ENCODE assay signal across 15 cellular contexts in genomic region chr15:92047900-92048299, GRCh38.
A peak's percentile ranks its signal among the peaks of the same experiment; 100 is the strongest.
DNase-seq lines count a peak whose midpoint lies in the region; ATAC-seq and TF ChIP-seq lines count a peak whose summit lies in the region.
"Had no signal": no experiment of that assay in that cellular context is flagged by ENCODE, and none has a peak within 500 bp of the region (broad histone marks: within the 10 kb centered on the region; RNA-seq: fewer than 3 reads in every experiment).

No MANE protein-coding gene starts in this region.

- ATAC-seq in RWPE2 (ENCODE audit: low read depth), result 0 out of 3 replicates have a peak, but pooled peaks have one; percentile 6
- ATAC-seq in HG02678 (IDR thresholded peaks at IDR 0.05; ENCODE audit: unreplicated experiment), result no peak
- ATAC-seq: A549; CD8-positive, alpha-beta T cell; HepG2 had no signal

- no peak overlapping the region for H3K4me3 ChIP-seq in RWPE2 (ENCODE audit: severe bottlenecking)
- no peak overlapping the region for H3K4me3 ChIP-seq in neural progenitor cell
- H3K4me3 ChIP-seq: A549, HAP-1 had no signal

- H3K79me2 ChIP-seq in neural progenitor cell (ENCODE audit: low read depth), result no peaks in the 10 kb centered on the region

- H3K9me3 ChIP-seq in RWPE2 (ENCODE audit: severe bottlenecking), result no peaks in the 10 kb centered on the region
- no peaks in the 10 kb centered on the region for H3K9me3 ChIP-seq in neural progenitor cell (ENCODE audit: low read depth)
- H3K9me3 ChIP-seq: A549, BE2C, HAP-1 had no signal

- H4K20me1 ChIP-seq in neural progenitor cell (ENCODE audit: low read depth), result no peaks in the 10 kb centered on the region

- H3K36me3 ChIP-seq in RWPE2 (ENCODE audit: low read depth), result no peaks in the 10 kb centered on the region
- no peaks in the 10 kb centered on the region for H3K36me3 ChIP-seq in neural progenitor cell
- H3K36me3 ChIP-seq: BE2C, HAP-1 had no signal

- TF ChIP-seq CTCF in CD14-positive monocyte (IDR thresholded peaks at IDR 0.05) (no peak), Calu3 (IDR thresholded peaks at IDR 0.05; ENCODE audit: unreplicated experiment) (no peak), RWPE2 (IDR thresholded peaks at IDR 0.05; ENCODE audit: poor library complexity, severe bottlenecking) (no peak), neural progenitor cell (IDR thresholded peaks at IDR 0.05) (no peak)

- H3K27me3 Mint-ChIP-seq in CD14-positive monocyte (ENCODE audit: low read depth in 3 of 3), result peaks cover 0 to 2% (median 1%) of the 10 kb centered on the region in 3 donors
- no peaks in the 10 kb centered on the region for H3K27me3 Mint-ChIP-seq in Calu3 (ENCODE audit: unreplicated experiment)
- peaks cover 2% of the 10 kb centered on the region for H3K27me3 Mint-ChIP-seq in neural progenitor cell (ENCODE audit: insufficient read depth, low read depth)

- H3K27ac ChIP-seq in RWPE2 (ENCODE audit: poor library complexity, severe bottlenecking) (no peak overlapping the region), neural progenitor cell (no peak overlapping the region)
- H3K27ac ChIP-seq: A549, C4-2B had no signal

- H3K9ac ChIP-seq in neural progenitor cell, result no peak overlapping the region

- CTCF ChIA-PET in Calu3 (lab: Charles Lee), result interaction anchor here (0.6 kb wide), 1 partner anchor 82 kb away, joined by 3 read pairs; no protein-coding TSS in a partner anchor

- no peak overlapping the region for H3K4me3 Mint-ChIP-seq in CD14-positive monocyte
- H3K4me3 Mint-ChIP-seq in Calu3 (ENCODE audit: low read depth, unreplicated experiment), result no peak overlapping the region
- no peak overlapping the region for H3K4me3 Mint-ChIP-seq in neural progenitor cell
- H3K4me3 Mint-ChIP-seq: CD8-positive, alpha-beta T cell had no signal

- H3K9me3 Mint-ChIP-seq in CD14-positive monocyte, result no peaks in the 10 kb centered on the region
- no peaks in the 10 kb centered on the region for H3K9me3 Mint-ChIP-seq in Calu3 (ENCODE audit: low read depth, unreplicated experiment)
- no peaks in the 10 kb centered on the region for H3K9me3 Mint-ChIP-seq in neural progenitor cell
- H3K9me3 Mint-ChIP-seq: CD8-positive, alpha-beta T cell had no signal

- H3F3A ChIP-seq in neural progenitor cell (ENCODE audit: low read depth), result no peaks in the 10 kb centered on the region

- H3K27me3 ChIP-seq in RWPE2 (ENCODE audit: insufficient read depth, poor library complexity, severe bottlenecking), result no peaks in the 10 kb centered on the region
- H3K27me3 ChIP-seq in neural progenitor cell, result no peaks in the 10 kb centered on the region
- H3K27me3 ChIP-seq: BE2C had no signal

- intact Hi-C loops in CD14-positive monocyte (cut with micrococcal nuclease), result no loop called here
- intact Hi-C loops in Calu3 (cut with micrococcal nuclease; ENCODE audit: unreplicated experiment), result no loop called here

- H3K27ac Mint-ChIP-seq in CD14-positive monocyte (peak overlapping the region in 6 of 7 donors; percentile 1 to 72 (median 36)), Calu3 (ENCODE audit: unreplicated experiment) (peak overlapping the region; percentile 15), neural progenitor cell (peak overlapping the region; percentile 29)
- H3K27ac Mint-ChIP-seq: CD8-positive, alpha-beta T cell had no signal

- H3K4me2 ChIP-seq in neural progenitor cell, result no peak overlapping the region
- H3K4me2 ChIP-seq: A549 had no signal

- no peak for DNase-seq in CD14-positive monocyte (ENCODE audit: low spot score)
- DNase-seq in Calu3, result no peak
- DNase-seq in RWPE2 (ENCODE audit: low spot score), result no peak
- DNase-seq in neural progenitor cell (ENCODE audit: low spot score), result no peak
- no peak for DNase-seq in Kasumi-1 (lab: John Stamatoyannopoulos, UW)
- DNase-seq: BE2C; CD8-positive, alpha-beta T cell; COR-L47; DMS53; GF-D8 had no signal

- H3K36me3 Mint-ChIP-seq in CD14-positive monocyte (peaks cover 0 to 4% of the 10 kb centered on the region in 2 donors), Calu3 (ENCODE audit: insufficient read depth, unreplicated experiment) (no peaks in the 10 kb centered on the region), neural progenitor cell (no peaks in the 10 kb centered on the region)
- H3K36me3 Mint-ChIP-seq: CD8-positive, alpha-beta T cell had no signal

- H3K4me1 Mint-ChIP-seq in CD14-positive monocyte (peaks cover 15% of the 10 kb centered on the region), Calu3 (ENCODE audit: low read depth, unreplicated experiment) (peaks cover 10% of the 10 kb centered on the region), neural progenitor cell (peaks cover 15% of the 10 kb centered on the region)

- H3K4me1 ChIP-seq in RWPE2 (ENCODE audit: insufficient read depth, poor library complexity, severe bottlenecking) (no peaks in the 10 kb centered on the region), neural progenitor cell (no peaks in the 10 kb centered on the region)
- H3K4me1 ChIP-seq: A549, HAP-1 had no signal

- H2AFZ ChIP-seq in neural progenitor cell (replicated peaks), result no peak overlapping the region

- no TSS peak for BruUV-seq in Calu3 (replicated peaks; lab: Mats Ljungman, UMichigan)
